ENCODE assay signal across 14 cellular contexts in genomic region chr2:6946722-6947121, GRCh38. TPM values are rescaled to one million over a fixed set of nuclear protein-coding genes. Genes with fewer than 3 reads are reported as not detected.
DNase-seq lines count a peak whose midpoint lies in the region; ATAC-seq and TF ChIP-seq lines count a peak whose summit lies in the region.
"Had no signal": no experiment of that assay in that cellular context is flagged by ENCODE, and none has a peak within 500 bp of the region (broad histone marks: within the 10 kb centered on the region; RNA-seq: fewer than 3 reads in every experiment).

No MANE protein-coding gene starts in this region.

- no peaks in the 10 kb centered on the region for H3K27me3 ChIP-seq in mammary epithelial cell (ENCODE audit: insufficient read depth, low read length)
- H3K27me3 ChIP-seq: upper lobe of right lung had no signal

- 53% methylated on average over 2 of the region's 2 CpGs for WGBS in mammary epithelial cell (ENCODE audit: low coverage, missing lambda C conversion rate)

- H3K9ac ChIP-seq in mammary epithelial cell (ENCODE audit: insufficient read depth, low read length), result no peak overlapping the region

- no peak for TF ChIP-seq CTCF in LNCaP clone FGC (IDR thresholded peaks at IDR 0.05; ENCODE audit: control insufficient read depth, extremely low read depth, insufficient read depth)
- no peak for TF ChIP-seq CTCF in mammary epithelial cell (conservative IDR thresholded peaks at IDR 0.05 in 1 of 2, IDR thresholded peaks at IDR 0.05 in 1 of 2; ENCODE audit: extremely low read depth in 1 of 2, insufficient read depth in 1 of 2, low read depth in 1 of 2, low read length in 2 of 2)

- ATAC-seq in GM21423 (IDR thresholded peaks at IDR 0.05; ENCODE audit: unreplicated experiment), result no peak
- ATAC-seq: mucosa of descending colon, right cardiac atrium, upper lobe of right lung had no signal

- no peak overlapping the region for H2AFZ ChIP-seq in mammary epithelial cell (ENCODE audit: low read depth, low read length)
- H2AFZ ChIP-seq: PC-9 had no signal

- H3K79me2 ChIP-seq in mammary epithelial cell (ENCODE audit: insufficient read depth, low read length), result no peaks in the 10 kb centered on the region

- H3K9me3 ChIP-seq in mammary epithelial cell (replicated peaks; ENCODE audit: insufficient read depth, low read length), result no peaks in the 10 kb centered on the region
- H3K9me3 ChIP-seq: mucosa of descending colon, upper lobe of right lung had no signal

- in situ Hi-C loops in mammary epithelial cell (cut with MboI; ENCODE audit: low sequenced_read_pairs in 2 of 2), result no loop called here

- dilution Hi-C loops in mammary epithelial cell (cut with HindIII; ENCODE audit: low sequenced_read_pairs), result no loop called here

- H3K4me3 ChIP-seq in LNCaP clone FGC (ENCODE audit: low read depth, low read length), result no peak overlapping the region
- no peak overlapping the region for H3K4me3 ChIP-seq in mammary epithelial cell (replicated peaks in 1 of 3; ENCODE audit: insufficient read depth in 1 of 3, low read depth in 2 of 3, low read length in 3 of 3)
- H3K4me3 ChIP-seq: mucosa of descending colon, PC-9, upper lobe of right lung had no signal

- intact Hi-C loops in mammary epithelial cell (cut with micrococcal nuclease), result no loop called here

- no TSS peak for BruUV-seq in mammary epithelial cell (replicated peaks; lab: Mats Ljungman, UMichigan)

- CTCF ChIA-PET in mammary epithelial cell (lab: Charles Lee; ENCODE audit: low non-redundant PET), result no interaction called here

- no peak overlapping the region for H3K27ac ChIP-seq in mammary epithelial cell (ENCODE audit: insufficient read depth, low read depth, low read length)
- H3K27ac ChIP-seq: PC-9, upper lobe of right lung had no signal

- no peaks in the 10 kb centered on the region for H4K20me1 ChIP-seq in mammary epithelial cell (ENCODE audit: insufficient read depth, low read length)

- H3K4me2 ChIP-seq in mammary epithelial cell (ENCODE audit: insufficient read depth, low read depth, low read length), result peak overlapping the region; percentile 21
- H3K4me2 ChIP-seq: PC-9 had no signal

- no peaks in the 10 kb centered on the region for H3K36me3 ChIP-seq in mammary epithelial cell (ENCODE audit: insufficient read depth, low read length)
- H3K36me3 ChIP-seq: upper lobe of right lung had no signal

- H3K4me1 ChIP-seq in mammary epithelial cell (ENCODE audit: insufficient read depth, low read length), result no peaks in the 10 kb centered on the region
- H3K4me1 ChIP-seq: upper lobe of right lung had no signal

- DNase-seq in AG20443 (ENCODE audit: low spot score) (peak; percentile 9), LNCaP clone FGC (ENCODE audit: low read depth) (peak; percentile 94), mammary epithelial cell (peak; percentile 82), kidney tubule cell (ENCODE audit: low spot score) (peak; percentile 63), NCI-H82 (lab: John Stamatoyannopoulos, UW) (no peak), SHP77 (lab: John Stamatoyannopoulos, UW) (no peak)
- DNase-seq in stimulated activated CD4-positive, alpha-beta T cell treated with anti-CD3 and anti-CD28 coated beads, Interleukin-1b, Interleukin-23, amount 100 ng/mL, for 48 hours, result no peak
- DNase-seq: activated effector memory CD4-positive, alpha-beta T cell treated with anti-CD3 and anti-CD28 coated beads, Interleukin-2, amount 50 U/mL, for 16 hours; mucosa of descending colon; NCI-H2029; PC-9; right cardiac atrium; upper lobe of right lung had no signal

RNA-seq across cellular contexts. Expression of gene RNF144A, which starts 29.5 kb away (rescaled TPM):
- 1 to 10 TPM; 1.4 to 1.7 TPM for total RNA-seq in mammary epithelial cell
- 1.6 TPM for polyA plus RNA-seq in mammary epithelial cell
- 2.6 TPM for polyA minus RNA-seq in mammary epithelial cell

Comparison
In these comparisons a context has a peak if more than half of its experiments do, and no peak if none do; other contexts are left out.
1. DNase-seq: peak in AG20443 (single experiment), LNCaP clone FGC (single experiment), mammary epithelial cell (single experiment) and kidney tubule cell (single experiment); none in stimulated activated CD4-positive, alpha-beta T cell treated with anti-CD3 and anti-CD28 coated beads, Interleukin-1b, Interleukin-23, amount 100 ng/mL, for 48 hours (single experiment), NCI-H82 (single experiment) and SHP77 (0 of 2).